Comparison of ENCODE assay signal across 2 cellular contexts in the genomic region with DNA sequence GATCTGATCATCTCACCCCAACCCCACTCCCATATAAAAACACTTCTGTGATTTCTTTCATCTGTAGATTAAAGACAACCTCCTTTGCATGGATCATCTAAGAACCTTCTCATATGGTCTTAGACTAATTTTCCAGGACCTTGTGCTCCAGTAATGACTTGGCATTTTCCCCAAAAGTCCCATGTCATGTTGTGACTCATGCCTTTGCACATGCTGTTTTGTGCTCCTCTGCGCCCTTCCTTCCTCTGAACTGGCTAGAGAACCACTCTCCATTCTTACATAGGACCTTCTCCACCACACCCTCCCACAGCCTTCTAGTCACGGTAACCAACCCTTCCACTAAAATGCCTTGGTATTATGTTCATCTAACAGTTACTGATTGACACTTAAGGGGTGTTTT.
TF ChIP-seq lines count a peak whose summit lies in the region.

No MANE protein-coding gene starts in this region.

TF ChIP-seq in HCT116, 20 proteins besides CTCF, POLR2A, EP300 and RAD21 (continued from another document):
- no peak for TF ChIP-seq SIN3A (IDR thresholded peaks at IDR 0.05; ENCODE audit: low read depth)
- no peak for TF ChIP-seq CEBPB (IDR thresholded peaks at IDR 0.05; ENCODE audit: low read depth)
- no peak for TF ChIP-seq YY1 (IDR thresholded peaks at IDR 0.05; ENCODE audit: extremely low read depth, insufficient replicate concordance, low read depth, low read length)
- TF ChIP-seq, protein P1, sequence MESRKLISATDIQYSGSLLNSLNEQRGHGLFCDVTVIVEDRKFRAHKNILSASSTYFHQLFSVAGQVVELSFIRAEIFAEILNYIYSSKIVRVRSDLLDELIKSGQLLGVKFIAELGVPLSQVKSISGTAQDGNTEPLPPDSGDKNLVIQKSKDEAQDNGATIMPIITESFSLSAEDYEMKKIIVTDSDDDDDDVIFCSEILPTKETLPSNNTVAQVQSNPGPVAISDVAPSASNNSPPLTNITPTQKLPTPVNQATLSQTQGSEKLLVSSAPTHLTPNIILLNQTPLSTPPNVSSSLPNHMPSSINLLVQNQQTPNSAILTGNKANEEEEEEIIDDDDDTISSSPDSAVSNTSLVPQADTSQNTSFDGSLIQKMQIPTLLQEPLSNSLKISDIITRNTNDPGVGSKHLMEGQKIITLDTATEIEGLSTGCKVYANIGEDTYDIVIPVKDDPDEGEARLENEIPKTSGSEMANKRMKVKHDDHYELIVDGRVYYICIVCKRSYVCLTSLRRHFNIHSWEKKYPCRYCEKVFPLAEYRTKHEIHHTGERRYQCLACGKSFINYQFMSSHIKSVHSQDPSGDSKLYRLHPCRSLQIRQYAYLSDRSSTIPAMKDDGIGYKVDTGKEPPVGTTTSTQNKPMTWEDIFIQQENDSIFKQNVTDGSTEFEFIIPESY (IDR thresholded peaks at IDR 0.05; ENCODE audit: extremely low read depth, insufficient replicate concordance, low read length), result no peak
- no peak for TF ChIP-seq FOSL1 (IDR thresholded peaks at IDR 0.05; ENCODE audit: low read depth)
- TF ChIP-seq, protein P2, sequence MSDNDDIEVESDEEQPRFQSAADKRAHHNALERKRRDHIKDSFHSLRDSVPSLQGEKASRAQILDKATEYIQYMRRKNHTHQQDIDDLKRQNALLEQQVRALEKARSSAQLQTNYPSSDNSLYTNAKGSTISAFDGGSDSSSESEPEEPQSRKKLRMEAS (IDR thresholded peaks at IDR 0.05), result 0 out of 2 replicates have a peak, but pooled peaks have one; percentile 16
- no peak for TF ChIP-seq CBX3 (IDR thresholded peaks at IDR 0.05; ENCODE audit: low read depth)

TF ChIP-seq in K562, 482 proteins besides CTCF, POLR2A, EP300 and RAD21 (continued from another document and continues in another):
- TF ChIP-seq, protein P3, sequence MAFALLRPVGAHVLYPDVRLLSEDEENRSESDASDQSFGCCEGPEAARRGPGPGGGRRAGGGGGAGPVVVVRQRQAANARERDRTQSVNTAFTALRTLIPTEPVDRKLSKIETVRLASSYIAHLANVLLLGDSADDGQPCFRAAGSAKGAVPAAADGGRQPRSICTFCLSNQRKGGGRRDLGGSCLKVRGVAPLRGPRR (CRISPR knock-in tag; IDR thresholded peaks at IDR 0.05), result no peak
- TF ChIP-seq SETDB1 (IDR thresholded peaks at IDR 0.05; ENCODE audit: low read length) (no peak), SNRNP70 (optimal IDR thresholded peaks at IDR 0.05; ENCODE audit: low read depth, low read length) (no peak), ZNF354B (CRISPR knock-in tag; IDR thresholded peaks at IDR 0.05) (no peak), ATF1 (CRISPR knock-in tag; IDR thresholded peaks at IDR 0.05) (no peak), ATF1 (tag; IDR thresholded peaks at IDR 0.05) (0 out of 2 replicates have a peak, but pooled peaks have one; percentile 12), ZNF384 (IDR thresholded peaks at IDR 0.05; ENCODE audit: low read depth, low read length) (no peak), TRIM24 (IDR thresholded peaks at IDR 0.05) (peak in 1 of 2 experiments; percentile 45; a peak in 2 of 4 replicates), MAFK (IDR thresholded peaks at IDR 0.05; ENCODE audit: low read length) (peak; percentile 85), NEUROD1 (IDR thresholded peaks at IDR 0.05; ENCODE audit: borderline replicate concordance, low read depth, low read length, partially characterized antibody) (no peak), SIRT6 (IDR thresholded peaks at IDR 0.05; ENCODE audit: low read depth, low read length) (no peak), RBBP5 (IDR thresholded peaks at IDR 0.05; ENCODE audit: borderline replicate concordance, insufficient read depth, low read length, poor library complexity, severe bottlenecking) (no peak), PTBP1 (IDR thresholded peaks at IDR 0.05; ENCODE audit: low read depth, low read length) (no peak), U2AF2 (optimal IDR thresholded peaks at IDR 0.05; ENCODE audit: low read depth, low read length) (no peak)
- TF ChIP-seq, protein P4, sequence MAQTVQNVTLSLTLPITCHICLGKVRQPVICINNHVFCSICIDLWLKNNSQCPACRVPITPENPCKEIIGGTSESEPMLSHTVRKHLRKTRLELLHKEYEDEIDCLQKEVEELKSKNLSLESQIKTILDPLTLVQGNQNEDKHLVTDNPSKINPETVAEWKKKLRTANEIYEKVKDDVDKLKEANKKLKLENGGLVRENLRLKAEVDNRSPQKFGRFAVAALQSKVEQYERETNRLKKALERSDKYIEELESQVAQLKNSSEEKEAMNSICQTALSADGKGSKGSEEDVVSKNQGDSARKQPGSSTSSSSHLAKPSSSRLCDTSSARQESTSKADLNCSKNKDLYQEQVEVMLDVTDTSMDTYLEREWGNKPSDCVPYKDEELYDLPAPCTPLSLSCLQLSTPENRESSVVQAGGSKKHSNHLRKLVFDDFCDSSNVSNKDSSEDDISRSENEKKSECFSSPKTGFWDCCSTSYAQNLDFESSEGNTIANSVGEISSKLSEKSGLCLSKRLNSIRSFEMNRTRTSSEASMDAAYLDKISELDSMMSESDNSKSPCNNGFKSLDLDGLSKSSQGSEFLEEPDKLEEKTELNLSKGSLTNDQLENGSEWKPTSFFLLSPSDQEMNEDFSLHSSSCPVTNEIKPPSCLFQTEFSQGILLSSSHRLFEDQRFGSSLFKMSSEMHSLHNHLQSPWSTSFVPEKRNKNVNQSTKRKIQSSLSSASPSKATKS (CRISPR knock-in tag; IDR thresholded peaks at IDR 0.05), result no peak
- TF ChIP-seq, protein P5, sequence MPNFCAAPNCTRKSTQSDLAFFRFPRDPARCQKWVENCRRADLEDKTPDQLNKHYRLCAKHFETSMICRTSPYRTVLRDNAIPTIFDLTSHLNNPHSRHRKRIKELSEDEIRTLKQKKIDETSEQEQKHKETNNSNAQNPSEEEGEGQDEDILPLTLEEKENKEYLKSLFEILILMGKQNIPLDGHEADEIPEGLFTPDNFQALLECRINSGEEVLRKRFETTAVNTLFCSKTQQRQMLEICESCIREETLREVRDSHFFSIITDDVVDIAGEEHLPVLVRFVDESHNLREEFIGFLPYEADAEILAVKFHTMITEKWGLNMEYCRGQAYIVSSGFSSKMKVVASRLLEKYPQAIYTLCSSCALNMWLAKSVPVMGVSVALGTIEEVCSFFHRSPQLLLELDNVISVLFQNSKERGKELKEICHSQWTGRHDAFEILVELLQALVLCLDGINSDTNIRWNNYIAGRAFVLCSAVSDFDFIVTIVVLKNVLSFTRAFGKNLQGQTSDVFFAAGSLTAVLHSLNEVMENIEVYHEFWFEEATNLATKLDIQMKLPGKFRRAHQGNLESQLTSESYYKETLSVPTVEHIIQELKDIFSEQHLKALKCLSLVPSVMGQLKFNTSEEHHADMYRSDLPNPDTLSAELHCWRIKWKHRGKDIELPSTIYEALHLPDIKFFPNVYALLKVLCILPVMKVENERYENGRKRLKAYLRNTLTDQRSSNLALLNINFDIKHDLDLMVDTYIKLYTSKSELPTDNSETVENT (CRISPR knock-in tag; IDR thresholded peaks at IDR 0.05), result no peak
- TF ChIP-seq, protein P6, sequence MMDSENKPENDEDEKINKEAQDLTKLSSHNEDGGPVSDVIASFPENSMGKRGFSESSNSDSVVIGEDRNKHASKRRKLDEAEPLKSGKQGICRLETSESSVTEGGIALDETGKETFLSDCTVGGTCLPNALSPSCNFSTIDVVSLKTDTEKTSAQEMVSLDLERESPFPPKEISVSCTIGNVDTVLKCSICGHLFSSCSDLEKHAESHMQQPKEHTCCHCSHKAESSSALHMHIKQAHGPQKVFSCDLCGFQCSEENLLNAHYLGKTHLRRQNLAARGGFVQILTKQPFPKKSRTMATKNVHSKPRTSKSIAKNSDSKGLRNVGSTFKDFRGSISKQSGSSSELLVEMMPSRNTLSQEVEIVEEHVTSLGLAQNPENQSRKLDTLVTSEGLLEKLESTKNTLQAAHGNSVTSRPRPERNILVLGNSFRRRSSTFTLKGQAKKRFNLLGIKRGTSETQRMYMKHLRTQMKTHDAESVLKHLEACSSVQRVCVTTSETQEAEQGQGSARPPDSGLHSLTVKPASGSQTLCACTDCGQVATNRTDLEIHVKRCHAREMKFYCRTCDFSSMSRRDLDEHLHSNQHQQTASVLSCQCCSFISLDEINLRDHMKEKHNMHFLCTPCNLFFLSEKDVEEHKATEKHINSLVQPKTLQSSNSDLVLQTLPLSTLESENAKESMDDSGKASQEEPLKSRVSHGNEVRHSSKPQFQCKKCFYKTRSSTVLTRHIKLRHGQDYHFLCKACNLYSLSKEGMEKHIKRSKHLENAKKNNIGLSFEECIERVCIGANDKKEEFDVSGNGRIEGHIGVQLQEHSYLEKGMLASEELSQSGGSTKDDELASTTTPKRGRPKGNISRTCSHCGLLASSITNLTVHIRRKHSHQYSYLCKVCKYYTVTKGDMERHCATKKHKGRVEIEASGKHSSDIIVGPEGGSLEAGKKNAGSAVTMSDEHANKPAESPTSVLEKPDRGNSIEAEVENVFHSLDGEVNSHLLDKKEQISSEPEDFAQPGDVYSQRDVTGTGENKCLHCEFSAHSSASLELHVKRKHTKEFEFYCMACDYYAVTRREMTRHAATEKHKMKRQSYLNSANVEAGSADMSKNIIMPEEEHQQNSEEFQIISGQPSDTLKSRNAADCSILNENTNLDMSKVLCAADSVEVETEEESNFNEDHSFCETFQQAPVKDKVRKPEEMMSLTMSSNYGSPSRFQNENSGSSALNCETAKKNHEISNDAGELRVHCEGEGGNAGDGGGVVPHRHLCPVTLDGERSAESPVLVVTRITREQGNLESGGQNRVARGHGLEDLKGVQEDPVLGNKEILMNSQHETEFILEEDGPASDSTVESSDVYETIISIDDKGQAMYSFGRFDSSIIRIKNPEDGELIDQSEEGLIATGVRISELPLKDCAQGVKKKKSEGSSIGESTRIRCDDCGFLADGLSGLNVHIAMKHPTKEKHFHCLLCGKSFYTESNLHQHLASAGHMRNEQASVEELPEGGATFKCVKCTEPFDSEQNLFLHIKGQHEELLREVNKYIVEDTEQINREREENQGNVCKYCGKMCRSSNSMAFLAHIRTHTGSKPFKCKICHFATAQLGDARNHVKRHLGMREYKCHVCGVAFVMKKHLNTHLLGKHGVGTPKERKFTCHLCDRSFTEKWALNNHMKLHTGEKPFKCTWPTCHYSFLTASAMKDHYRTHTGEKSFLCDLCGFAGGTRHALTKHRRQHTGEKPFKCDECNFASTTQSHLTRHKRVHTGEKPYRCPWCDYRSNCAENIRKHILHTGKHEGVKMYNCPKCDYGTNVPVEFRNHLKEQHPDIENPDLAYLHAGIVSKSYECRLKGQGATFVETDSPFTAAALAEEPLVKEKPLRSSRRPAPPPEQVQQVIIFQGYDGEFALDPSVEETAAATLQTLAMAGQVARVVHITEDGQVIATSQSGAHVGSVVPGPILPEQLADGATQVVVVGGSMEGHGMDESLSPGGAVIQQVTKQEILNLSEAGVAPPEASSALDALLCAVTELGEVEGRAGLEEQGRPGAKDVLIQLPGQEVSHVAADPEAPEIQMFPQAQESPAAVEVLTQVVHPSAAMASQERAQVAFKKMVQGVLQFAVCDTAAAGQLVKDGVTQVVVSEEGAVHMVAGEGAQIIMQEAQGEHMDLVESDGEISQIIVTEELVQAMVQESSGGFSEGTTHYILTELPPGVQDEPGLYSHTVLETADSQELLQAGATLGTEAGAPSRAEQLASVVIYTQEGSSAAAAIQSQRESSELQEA (IDR thresholded peaks at IDR 0.05; ENCODE audit: low read depth), result no peak
- TF ChIP-seq, protein P7, sequence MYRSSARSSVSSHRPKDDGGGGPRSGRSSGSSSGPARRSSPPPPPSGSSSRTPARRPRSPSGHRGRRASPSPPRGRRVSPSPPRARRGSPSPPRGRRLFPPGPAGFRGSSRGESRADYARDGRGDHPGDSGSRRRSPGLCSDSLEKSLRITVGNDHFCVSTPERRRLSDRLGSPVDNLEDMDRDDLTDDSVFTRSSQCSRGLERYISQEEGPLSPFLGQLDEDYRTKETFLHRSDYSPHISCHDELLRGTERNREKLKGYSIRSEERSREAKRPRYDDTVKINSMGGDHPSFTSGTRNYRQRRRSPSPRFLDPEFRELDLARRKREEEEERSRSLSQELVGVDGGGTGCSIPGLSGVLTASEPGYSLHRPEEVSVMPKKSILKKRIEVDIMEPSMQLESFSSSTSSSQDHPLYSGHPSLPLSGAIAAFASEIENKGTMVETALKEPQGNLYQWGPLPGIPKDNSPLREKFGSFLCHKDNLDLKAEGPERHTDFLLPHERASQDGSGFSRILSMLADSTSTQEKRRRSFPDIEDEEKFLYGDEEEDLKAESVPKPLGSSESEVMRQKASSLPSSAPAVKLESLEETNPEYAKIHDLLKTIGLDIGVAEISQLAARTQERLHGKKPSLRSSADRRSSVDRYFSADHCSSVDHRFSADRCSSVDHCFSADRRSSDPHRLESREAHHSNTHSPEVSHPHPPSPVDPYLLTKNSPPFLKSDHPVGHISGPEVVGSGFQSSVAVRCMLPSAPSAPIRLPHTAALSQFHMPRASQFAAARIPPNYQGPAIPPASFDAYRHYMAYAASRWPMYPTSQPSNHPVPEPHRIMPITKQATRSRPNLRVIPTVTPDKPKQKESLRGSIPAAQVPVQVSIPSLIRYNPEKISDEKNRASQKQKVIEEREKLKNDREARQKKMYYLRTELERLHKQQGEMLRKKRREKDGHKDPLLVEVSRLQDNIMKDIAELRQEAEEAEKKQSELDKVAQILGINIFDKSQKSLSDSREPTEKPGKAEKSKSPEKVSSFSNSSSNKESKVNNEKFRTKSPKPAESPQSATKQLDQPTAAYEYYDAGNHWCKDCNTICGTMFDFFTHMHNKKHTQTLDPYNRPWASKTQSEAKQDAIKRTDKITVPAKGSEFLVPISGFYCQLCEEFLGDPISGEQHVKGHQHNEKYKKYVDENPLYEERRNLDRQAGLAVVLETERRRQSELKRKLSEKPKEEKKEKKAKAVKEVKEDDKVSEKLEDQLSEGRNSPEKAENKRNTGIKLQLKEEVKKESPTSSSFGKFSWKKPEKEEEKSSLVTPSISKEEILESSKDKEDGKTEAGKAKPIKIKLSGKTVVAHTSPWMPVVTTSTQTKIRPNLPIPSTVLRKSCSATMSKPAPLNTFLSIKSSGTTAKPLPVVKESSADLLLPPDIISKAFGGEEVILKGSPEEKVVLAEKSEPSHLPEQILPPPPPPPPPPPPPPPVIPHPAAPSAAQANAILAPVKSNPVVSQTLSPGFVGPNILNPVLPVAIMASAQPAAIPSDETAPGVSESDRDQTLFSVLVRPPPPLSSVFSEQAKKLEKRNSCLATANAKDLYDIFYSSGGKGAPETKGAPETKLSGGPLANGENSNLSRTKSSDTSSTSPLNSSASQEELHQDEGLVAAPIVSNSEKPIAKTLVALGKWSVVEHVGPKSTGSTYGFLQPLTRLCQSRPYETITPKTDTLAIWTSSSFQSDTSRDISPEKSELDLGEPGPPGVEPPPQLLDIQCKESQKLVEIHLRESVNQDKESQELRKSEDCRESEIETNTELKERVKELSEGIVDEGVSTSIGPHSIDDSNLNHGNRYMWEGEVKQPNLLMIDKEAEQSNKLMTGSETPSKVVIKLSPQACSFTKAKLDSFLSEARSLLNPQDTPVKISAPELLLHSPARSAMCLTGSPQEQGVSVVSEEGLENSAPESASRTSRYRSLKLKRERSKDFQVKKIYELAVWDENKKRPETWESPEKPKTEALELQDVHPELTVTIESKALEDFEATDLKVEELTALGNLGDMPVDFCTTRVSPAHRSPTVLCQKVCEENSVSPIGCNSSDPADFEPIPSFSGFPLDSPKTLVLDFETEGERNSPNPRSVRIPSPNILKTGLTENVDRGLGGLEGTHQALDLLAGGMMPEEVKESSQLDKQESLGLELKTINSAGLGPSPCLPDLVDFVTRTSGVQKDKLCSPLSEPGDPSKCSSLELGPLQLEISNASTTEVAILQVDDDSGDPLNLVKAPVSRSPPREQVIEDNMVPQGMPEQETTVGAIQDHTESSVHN (IDR thresholded peaks at IDR 0.05; ENCODE audit: borderline replicate concordance in 1 of 2, low read depth in 1 of 2), result peak in 1 of 2 experiments; percentile 51; a peak in 1 of 4 replicates
- TF ChIP-seq, protein P8, sequence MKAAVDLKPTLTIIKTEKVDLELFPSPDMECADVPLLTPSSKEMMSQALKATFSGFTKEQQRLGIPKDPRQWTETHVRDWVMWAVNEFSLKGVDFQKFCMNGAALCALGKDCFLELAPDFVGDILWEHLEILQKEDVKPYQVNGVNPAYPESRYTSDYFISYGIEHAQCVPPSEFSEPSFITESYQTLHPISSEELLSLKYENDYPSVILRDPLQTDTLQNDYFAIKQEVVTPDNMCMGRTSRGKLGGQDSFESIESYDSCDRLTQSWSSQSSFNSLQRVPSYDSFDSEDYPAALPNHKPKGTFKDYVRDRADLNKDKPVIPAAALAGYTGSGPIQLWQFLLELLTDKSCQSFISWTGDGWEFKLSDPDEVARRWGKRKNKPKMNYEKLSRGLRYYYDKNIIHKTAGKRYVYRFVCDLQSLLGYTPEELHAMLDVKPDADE (conservative IDR thresholded peaks at IDR 0.05; ENCODE audit: control insufficient read depth, low read depth, low read length), result no peak
